Comparison of ENCODE assay signal across 8 cellular contexts in the genomic region with DNA sequence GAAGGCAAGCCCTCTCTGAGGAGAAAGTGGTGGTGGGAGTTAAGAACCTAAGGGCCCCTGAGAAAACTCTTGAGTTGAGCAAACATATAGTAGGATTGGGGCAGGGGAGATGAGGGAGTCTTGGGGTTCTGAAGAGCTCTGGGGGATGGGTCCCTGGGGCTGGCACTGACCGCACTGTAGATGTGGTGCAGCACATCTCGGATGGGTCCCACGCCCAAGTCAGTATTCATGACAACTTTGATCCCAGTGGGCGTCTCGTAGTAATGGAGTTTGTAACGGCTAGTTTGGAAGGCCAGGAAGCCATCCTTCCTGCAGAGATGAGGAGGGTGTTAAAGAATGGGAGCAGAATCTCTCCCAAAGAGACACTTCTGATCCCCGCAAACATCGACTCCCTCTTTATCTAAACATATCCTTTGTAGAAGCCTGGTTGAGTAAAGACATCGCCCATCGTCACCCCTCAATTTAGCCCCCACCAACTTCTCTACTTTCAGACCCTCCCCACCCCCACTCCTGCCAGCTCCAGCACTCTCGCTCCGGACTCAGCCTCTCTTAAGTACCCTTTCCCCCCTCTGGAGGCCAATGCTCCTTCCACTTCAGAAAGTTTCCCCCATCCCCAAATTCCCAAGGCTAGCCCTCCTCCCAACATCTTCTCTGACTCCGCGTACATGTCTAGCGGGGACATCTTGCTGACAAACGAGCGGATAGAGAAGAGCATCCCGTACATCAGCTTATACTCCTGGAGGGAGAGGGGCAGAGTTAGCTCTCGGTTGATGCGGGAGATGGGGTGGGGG. TPM values are rescaled to one million over a fixed set of nuclear protein-coding genes. Genes with fewer than 3 reads are reported as not detected.
A peak's percentile ranks its signal among the peaks of the same experiment; 100 is the strongest.
DNase-seq lines count a peak whose midpoint lies in the region; ATAC-seq and TF ChIP-seq lines count a peak whose summit lies in the region.

No MANE protein-coding gene starts in this region.

- no peaks in the 10 kb centered on the region for H3K27me3 ChIP-seq in ascending aorta
- H3K27me3 ChIP-seq in liver (ENCODE audit: control insufficient read depth in 4 of 4, insufficient read depth in 4 of 4, low read length in 3 of 4): no peaks in the 10 kb centered on the region
- no peaks in the 10 kb centered on the region for H3K27me3 ChIP-seq in tibial nerve

- no peak for TF ChIP-seq EP300 in tibial nerve (IDR thresholded peaks at IDR 0.05)

- H3K27ac ChIP-seq in ascending aorta (peak overlapping the region; percentile 27 to 57), liver (ENCODE audit: low read depth in 1 of 2, low read length in 2 of 2) (peak overlapping the region; percentile 52 to 57), tibial nerve (peak overlapping the region; percentile 53 to 94 (median 78))

- peak overlapping the region; percentile 76 to 84 for H3K4me3 ChIP-seq in ascending aorta
- peak overlapping the region; percentile 69 to 91 (median 75) for H3K4me3 ChIP-seq in liver (ENCODE audit: low read depth in 1 of 3, low read length in 3 of 3)
- H3K4me3 ChIP-seq in tibial nerve: peak overlapping the region; percentile 79 to 97 (median 85)

- WGBS in liver: 45% methylated on average over 20 of the region's 20 CpGs
- 37 to 40% methylated on average over 20 of the region's 20 CpGs for WGBS in tibial nerve, 2 donors

- TF ChIP-seq POLR2A in tibial nerve (IDR thresholded peaks at IDR 0.05): no peak

- DNase-seq in activated effector memory CD4-positive, alpha-beta T cell treated with anti-CD3 and anti-CD28 coated beads, Interleukin-2, amount 50 U/mL, for 16 hours: peak; percentile 62
- no peak for DNase-seq in activated effector memory CD4-positive, alpha-beta T cell treated with Interleukin-2 at 50 U/mL for 16 hours
- DNase-seq in ascending aorta (ENCODE audit: low spot score in 2 of 2): no peak
- no peak for DNase-seq in tibial nerve (ENCODE audit: low spot score in 2 of 2)
- no peak for DNase-seq in activated CD4-positive, alpha-beta T cell treated with anti-CD3 and anti-CD28 coated beads, Interleukin-2, amount 50 U/mL, for 1 hour

- ATAC-seq in HG03045 (IDR thresholded peaks at IDR 0.05; ENCODE audit: unreplicated experiment) (no peak), GM21381 (IDR thresholded peaks at IDR 0.05; ENCODE audit: unreplicated experiment) (no peak)

- peaks cover 0 to 6% of the 10 kb centered on the region in 2 donors for H3K36me3 ChIP-seq in ascending aorta
- H3K36me3 ChIP-seq in liver (ENCODE audit: control insufficient read depth in 4 of 4, insufficient read depth in 3 of 4, low read depth in 1 of 4, low read length in 3 of 4): peaks cover 0 to 4% (median 2%) of the 10 kb centered on the region in 4 donors
- peaks cover 0 to 43% (median 0%) of the 10 kb centered on the region in 3 donors for H3K36me3 ChIP-seq in tibial nerve

- H3K4me1 ChIP-seq in ascending aorta (peaks cover 12 to 18% of the 10 kb centered on the region in 2 donors), liver (ENCODE audit: control insufficient read depth in 4 of 4, insufficient read depth in 4 of 4, low read length in 3 of 4) (peaks cover 5 to 27% (median 17%) of the 10 kb centered on the region in 4 donors), tibial nerve (peaks cover 0 to 52% (median 21%) of the 10 kb centered on the region in 4 donors)

- intact Hi-C loops in ascending aorta (cut with DNase I): loop anchor here (1.0 kb wide), 1 partner anchor 15 kb away; a partner anchor contains a TSS

- peak overlapping the region in 1 of 2 donors; percentile 64 for H3K9ac ChIP-seq in liver (ENCODE audit: low read depth in 1 of 2, low read length in 2 of 2)

- H3K9me3 ChIP-seq in ascending aorta (no peaks in the 10 kb centered on the region), liver (ENCODE audit: control insufficient read depth in 4 of 4, low read length in 3 of 4) (no peaks in the 10 kb centered on the region), tibial nerve (no peaks in the 10 kb centered on the region)

- TF ChIP-seq RAD21 in liver (IDR thresholded peaks at IDR 0.05): no peak

- TF ChIP-seq CTCF in ascending aorta (IDR thresholded peaks at IDR 0.05) (no peak), liver (IDR thresholded peaks at IDR 0.05; ENCODE audit: low read depth, low read length, missing input control) (no peak), tibial nerve (IDR thresholded peaks at IDR 0.05) (no peak)

TF ChIP-seq in liver, 16 proteins besides CTCF, POLR2A, EP300 and RAD21:
- TF ChIP-seq GABPA (IDR thresholded peaks at IDR 0.05 in 1 of 2, conservative IDR thresholded peaks at IDR 0.05 in 1 of 2) (no peak), FOXA1 (IDR thresholded peaks at IDR 0.05) (no peak), TAF1 (conservative IDR thresholded peaks at IDR 0.05) (no peak), HNF4A (conservative IDR thresholded peaks at IDR 0.05) (no peak), HNF4G (IDR thresholded peaks at IDR 0.05) (no peak), YY1 (IDR thresholded peaks at IDR 0.05) (no peak), NR2F2 (IDR thresholded peaks at IDR 0.05) (no peak), RXRA (IDR thresholded peaks at IDR 0.05) (no peak), JUND (IDR thresholded peaks at IDR 0.05) (no peak), FOXA2 (IDR thresholded peaks at IDR 0.05) (no peak), SP1 (IDR thresholded peaks at IDR 0.05) (no peak), EGR1 (IDR thresholded peaks at IDR 0.05; ENCODE audit: low read depth in 2 of 2) (no peak)
- TF ChIP-seq, protein P1, sequence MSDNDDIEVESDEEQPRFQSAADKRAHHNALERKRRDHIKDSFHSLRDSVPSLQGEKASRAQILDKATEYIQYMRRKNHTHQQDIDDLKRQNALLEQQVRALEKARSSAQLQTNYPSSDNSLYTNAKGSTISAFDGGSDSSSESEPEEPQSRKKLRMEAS (IDR thresholded peaks at IDR 0.05): no peak
- TF ChIP-seq, protein P2, sequence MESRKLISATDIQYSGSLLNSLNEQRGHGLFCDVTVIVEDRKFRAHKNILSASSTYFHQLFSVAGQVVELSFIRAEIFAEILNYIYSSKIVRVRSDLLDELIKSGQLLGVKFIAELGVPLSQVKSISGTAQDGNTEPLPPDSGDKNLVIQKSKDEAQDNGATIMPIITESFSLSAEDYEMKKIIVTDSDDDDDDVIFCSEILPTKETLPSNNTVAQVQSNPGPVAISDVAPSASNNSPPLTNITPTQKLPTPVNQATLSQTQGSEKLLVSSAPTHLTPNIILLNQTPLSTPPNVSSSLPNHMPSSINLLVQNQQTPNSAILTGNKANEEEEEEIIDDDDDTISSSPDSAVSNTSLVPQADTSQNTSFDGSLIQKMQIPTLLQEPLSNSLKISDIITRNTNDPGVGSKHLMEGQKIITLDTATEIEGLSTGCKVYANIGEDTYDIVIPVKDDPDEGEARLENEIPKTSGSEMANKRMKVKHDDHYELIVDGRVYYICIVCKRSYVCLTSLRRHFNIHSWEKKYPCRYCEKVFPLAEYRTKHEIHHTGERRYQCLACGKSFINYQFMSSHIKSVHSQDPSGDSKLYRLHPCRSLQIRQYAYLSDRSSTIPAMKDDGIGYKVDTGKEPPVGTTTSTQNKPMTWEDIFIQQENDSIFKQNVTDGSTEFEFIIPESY (IDR thresholded peaks at IDR 0.05): no peak
- TF ChIP-seq, protein P3, sequence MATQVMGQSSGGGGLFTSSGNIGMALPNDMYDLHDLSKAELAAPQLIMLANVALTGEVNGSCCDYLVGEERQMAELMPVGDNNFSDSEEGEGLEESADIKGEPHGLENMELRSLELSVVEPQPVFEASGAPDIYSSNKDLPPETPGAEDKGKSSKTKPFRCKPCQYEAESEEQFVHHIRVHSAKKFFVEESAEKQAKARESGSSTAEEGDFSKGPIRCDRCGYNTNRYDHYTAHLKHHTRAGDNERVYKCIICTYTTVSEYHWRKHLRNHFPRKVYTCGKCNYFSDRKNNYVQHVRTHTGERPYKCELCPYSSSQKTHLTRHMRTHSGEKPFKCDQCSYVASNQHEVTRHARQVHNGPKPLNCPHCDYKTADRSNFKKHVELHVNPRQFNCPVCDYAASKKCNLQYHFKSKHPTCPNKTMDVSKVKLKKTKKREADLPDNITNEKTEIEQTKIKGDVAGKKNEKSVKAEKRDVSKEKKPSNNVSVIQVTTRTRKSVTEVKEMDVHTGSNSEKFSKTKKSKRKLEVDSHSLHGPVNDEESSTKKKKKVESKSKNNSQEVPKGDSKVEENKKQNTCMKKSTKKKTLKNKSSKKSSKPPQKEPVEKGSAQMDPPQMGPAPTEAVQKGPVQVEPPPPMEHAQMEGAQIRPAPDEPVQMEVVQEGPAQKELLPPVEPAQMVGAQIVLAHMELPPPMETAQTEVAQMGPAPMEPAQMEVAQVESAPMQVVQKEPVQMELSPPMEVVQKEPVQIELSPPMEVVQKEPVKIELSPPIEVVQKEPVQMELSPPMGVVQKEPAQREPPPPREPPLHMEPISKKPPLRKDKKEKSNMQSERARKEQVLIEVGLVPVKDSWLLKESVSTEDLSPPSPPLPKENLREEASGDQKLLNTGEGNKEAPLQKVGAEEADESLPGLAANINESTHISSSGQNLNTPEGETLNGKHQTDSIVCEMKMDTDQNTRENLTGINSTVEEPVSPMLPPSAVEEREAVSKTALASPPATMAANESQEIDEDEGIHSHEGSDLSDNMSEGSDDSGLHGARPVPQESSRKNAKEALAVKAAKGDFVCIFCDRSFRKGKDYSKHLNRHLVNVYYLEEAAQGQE (IDR thresholded peaks at IDR 0.05): no peak
- TF ChIP-seq, protein P4, sequence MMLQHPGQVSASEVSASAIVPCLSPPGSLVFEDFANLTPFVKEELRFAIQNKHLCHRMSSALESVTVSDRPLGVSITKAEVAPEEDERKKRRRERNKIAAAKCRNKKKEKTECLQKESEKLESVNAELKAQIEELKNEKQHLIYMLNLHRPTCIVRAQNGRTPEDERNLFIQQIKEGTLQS (IDR thresholded peaks at IDR 0.05): no peak

RNA-seq across cellular contexts. Expression of a gene that starts 0.7 kb away (rescaled TPM):
- total RNA-seq in ascending aorta (36.0 TPM), liver (10 to 100 TPM; 15.9 to 18.4 TPM), tibial nerve (10 to 100 TPM; 24.1 to 39.3 (median 36.8) TPM)
- 10 to 100 TPM; 95.9 to 96.9 TPM for polyA plus RNA-seq in liver

RNA-seq across cellular contexts. Expression of a gene that starts 1.0 kb away (rescaled TPM):
- total RNA-seq in ascending aorta (13.7 TPM), liver (10 to 100 TPM; 10.5 to 12.0 TPM), tibial nerve (10 to 100 TPM; 22.4 to 38.0 (median 28.0) TPM)
- 1 to 10 TPM; 2.2 to 6.7 TPM for polyA plus RNA-seq in liver

RNA-seq across cellular contexts. Expression of a gene that starts 1.4 kb away (rescaled TPM):
- total RNA-seq in ascending aorta: not detected
- under 1 TPM; 0.23 to 0.67 TPM for total RNA-seq in liver
- under 1 TPM; 0.42 to 0.43 TPM for polyA plus RNA-seq in liver
- 1 to 10 TPM; 1.1 to 6.0 (median 1.4) TPM for total RNA-seq in tibial nerve

RNA-seq across cellular contexts. Expression of a gene that starts 14.9 kb away (rescaled TPM):
- total RNA-seq in ascending aorta (0.32 TPM), liver (1 to 10 TPM in 1 of 2 donors, under 1 TPM in 1; 0.33 to 1.4 TPM), tibial nerve (10 to 100 TPM in 1 of 4 donors, 1 to 10 TPM in 3; 2.6 to 41.2 (median 3.8) TPM)
- polyA plus RNA-seq in liver: under 1 TPM; 0.17 to 0.31 TPM

RNA-seq across cellular contexts. Expression of a gene that starts 42.4 kb away (rescaled TPM):
- 102 TPM for total RNA-seq in ascending aorta
- 10 to 100 TPM; 11.0 to 14.4 TPM for total RNA-seq in liver
- 1 to 10 TPM; 1.9 to 3.4 TPM for polyA plus RNA-seq in liver
- 100 to 1,000 TPM in 3 of 4 donors, 10 to 100 TPM in 1; 80.4 to 202 (median 125) TPM for total RNA-seq in tibial nerve
